Comparison of ENCODE assay signal across 19 cellular contexts in the genomic region with DNA sequence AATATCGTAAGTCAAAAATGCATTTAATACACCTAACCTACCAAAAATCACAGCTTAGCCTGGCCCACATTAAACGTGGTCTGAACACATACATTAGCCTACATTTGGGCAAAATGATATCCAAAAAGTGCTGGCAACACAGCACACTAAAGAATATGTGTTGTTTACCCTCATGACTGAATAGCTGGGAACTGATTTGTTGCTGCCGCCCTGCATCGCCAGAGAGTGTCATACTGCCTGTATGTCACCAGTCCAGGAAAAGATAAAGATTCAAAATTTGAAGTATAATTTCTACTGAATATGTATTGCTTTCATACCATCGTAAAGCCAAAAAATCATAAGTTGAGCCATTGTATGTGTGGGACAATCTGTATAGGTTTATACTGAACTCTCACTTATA.
"Had no signal": no experiment of that assay in that cellular context is flagged by ENCODE, and none has a peak within 500 bp of the region (broad histone marks: within the 10 kb centered on the region; RNA-seq: fewer than 3 reads in every experiment).

No MANE protein-coding gene starts in this region.

- DNase-seq: dermis blood vessel endothelial cell; dorsolateral prefrontal cortex; effector CD4-positive, alpha-beta T cell; effector memory CD4-positive, alpha-beta T cell; foreskin keratinocyte; heart left ventricle; hypothalamus; immature natural killer cell; islet precursor cell; kidney; kidney glomerular epithelial cell; left lung; lower lobe of right lung; mesenchymal stem cell; mucosa of descending colon had no signal

- H3K27ac ChIP-seq: coronary artery, esophagus muscularis mucosa, foreskin keratinocyte, gastroesophageal sphincter, hepatocyte, left lung, lower lobe of right lung had no signal

- H3K4me3 ChIP-seq: coronary artery, dorsolateral prefrontal cortex, esophagus muscularis mucosa, gastroesophageal sphincter, heart left ventricle, hepatocyte, left lung, lower lobe of right lung, mucosa of descending colon had no signal

- H3K9me3 ChIP-seq: esophagus muscularis mucosa, gastroesophageal sphincter, lower lobe of right lung, mucosa of descending colon had no signal

- ATAC-seq: foreskin keratinocyte, gastroesophageal sphincter, left lung, lower lobe of right lung, mucosa of descending colon had no signal

- H3K36me3 ChIP-seq: esophagus muscularis mucosa, gastroesophageal sphincter, heart left ventricle, left lung, lower lobe of right lung had no signal

- H3K4me1 ChIP-seq: left lung, lower lobe of right lung had no signal

- H3K27me3 ChIP-seq: dorsolateral prefrontal cortex, esophagus muscularis mucosa, foreskin keratinocyte, gastroesophageal sphincter, heart left ventricle, hepatocyte, left lung had no signal
